Comparison of ENCODE assay signal across 9 cellular contexts in genomic region chr10:61937631-61938284, GRCh38. TPM values are rescaled to one million over a fixed set of nuclear protein-coding genes. Genes with fewer than 3 reads are reported as not detected.
DNase-seq lines count a peak whose midpoint lies in the region; ATAC-seq, FAIRE-seq and TF ChIP-seq lines count a peak whose summit lies in the region.
"Had no signal": no experiment of that assay in that cellular context is flagged by ENCODE, and none has a peak within 500 bp of the region (broad histone marks: within the 10 kb centered on the region; RNA-seq: fewer than 3 reads in every experiment).

No MANE protein-coding gene starts in this region.

- peak; percentile 40 for ATAC-seq in mucosa of descending colon

- H3K4me3 Mint-ChIP-seq in HFFc6 = peak overlapping the region; percentile 83

- peaks cover 39% of the 10 kb centered on the region for H3K36me3 Mint-ChIP-seq in HFFc6 (ENCODE audit: low read depth)

- no peak for FAIRE-seq in HTR-8/SVneo (lab: Jason Lieb, UNC)

- H3K4me3 ChIP-seq in AG04449 (ENCODE audit: low read depth, low read length) (no peak overlapping the region), astrocyte of the spinal cord (ENCODE audit: low read depth, low read length) (no peak overlapping the region), mucosa of descending colon (no peak overlapping the region)

- peak overlapping the region; percentile 91 for H3K27ac Mint-ChIP-seq in HFFc6

- intact Hi-C loops in mucosa of descending colon (cut with DNase I, micrococcal nuclease) = no loop called here

- CTCF ChIA-PET in AG04449 (lab: Yijun Ruan, JAX) = interaction anchor here (1.1 to 1.6 kb wide), 3 partner anchors 14 to 101 kb away, joined by 3 to 6 read pairs (median 4); no protein-coding TSS in a partner anchor

- peaks cover 15% of the 10 kb centered on the region for H3K4me1 ChIP-seq in mucosa of descending colon (ENCODE audit: low read depth)

- H3K36me3 ChIP-seq in mucosa of descending colon (ENCODE audit: low read depth) = no peaks in the 10 kb centered on the region

- in situ Hi-C loops in astrocyte of the spinal cord (cut with HindIII; ENCODE audit: low sequenced_read_pairs) = no loop called here
- in situ Hi-C loops in ACHN (cut with HindIII; ENCODE audit: low pct_ligation_motif_present, low pct_unique_long_range_greater_than_20kb, low sequenced_read_pairs) = no loop called here

- DNase-seq in AG04449 (ENCODE audit: low read depth, low spot score) (peak; percentile 62), HFFc6 (peak; percentile 39), astrocyte of the spinal cord (ENCODE audit: low read depth, low spot score) (peak; percentile 46), mucosa of descending colon (no peak), NCI-H1694 (lab: John Stamatoyannopoulos, UW) (no peak), ACHN (no peak), DMS 273 treated with DMSO at 0.1 percent for 48 hours (lab: John Stamatoyannopoulos, UW) (no peak), HTR-8/SVneo (ENCODE audit: insufficient read length, low spot score) (no peak)
- DNase-seq: amniotic stem cell had no signal

- peaks cover 5% of the 10 kb centered on the region; the same call in 1 of the 2 replicates for H3K9me3 Mint-ChIP-seq in HFFc6

- H3K9me3 ChIP-seq in mucosa of descending colon = no peaks in the 10 kb centered on the region

- POLR2A ChIA-PET in AG04449 (lab: Yijun Ruan, JAX) = interaction anchor here (0.5 to 1.2 kb wide), 2 partner anchors 101 to 309 kb away, joined by 3 read pairs; no protein-coding TSS in a partner anchor

- peaks cover 82% of the 10 kb centered on the region for H3K4me1 Mint-ChIP-seq in HFFc6 (ENCODE audit: low read depth)

- TF ChIP-seq CTCF in AG04449 (IDR thresholded peaks at IDR 0.05; ENCODE audit: insufficient read depth, low read length, missing control alignments) = no peak
- TF ChIP-seq CTCF in HFFc6 (IDR thresholded peaks at IDR 0.05) = no peak
- TF ChIP-seq CTCF in astrocyte of the spinal cord (IDR thresholded peaks at IDR 0.05; ENCODE audit: low read depth, low read length) = no peak
- no peak for TF ChIP-seq CTCF in mucosa of descending colon (IDR thresholded peaks at IDR 0.05)

- peaks cover 3% of the 10 kb centered on the region for H3K27me3 Mint-ChIP-seq in HFFc6 (ENCODE audit: insufficient read depth)

RNA-seq across cellular contexts. Expression of gene ARID5B, which starts 36.3 kb away (rescaled TPM):
- total RNA-seq in HFFc6 (2021; fragmentation: NEBNext Ultra II Directional; extraction: Animal tissue kit (Norgen Biotek cat#: 25700)) = 100 to 1,000 TPM; 102 to 142 (median 131) TPM
- total RNA-seq in mucosa of descending colon = 10 to 100 TPM; 21.9 to 34.1 (median 22.4) TPM

Comparison
In these comparisons a context has a peak if more than half of its experiments do, and no peak if none do; other contexts are left out.
1. DNase-seq: peak in AG04449 (single experiment), HFFc6 (single experiment) and astrocyte of the spinal cord (single experiment); none in mucosa of descending colon (0 of 3), NCI-H1694 (single experiment), ACHN (single experiment), DMS 273 treated with DMSO at 0.1 percent for 48 hours (single experiment) and HTR-8/SVneo (single experiment).